In the genomic region with DNA sequence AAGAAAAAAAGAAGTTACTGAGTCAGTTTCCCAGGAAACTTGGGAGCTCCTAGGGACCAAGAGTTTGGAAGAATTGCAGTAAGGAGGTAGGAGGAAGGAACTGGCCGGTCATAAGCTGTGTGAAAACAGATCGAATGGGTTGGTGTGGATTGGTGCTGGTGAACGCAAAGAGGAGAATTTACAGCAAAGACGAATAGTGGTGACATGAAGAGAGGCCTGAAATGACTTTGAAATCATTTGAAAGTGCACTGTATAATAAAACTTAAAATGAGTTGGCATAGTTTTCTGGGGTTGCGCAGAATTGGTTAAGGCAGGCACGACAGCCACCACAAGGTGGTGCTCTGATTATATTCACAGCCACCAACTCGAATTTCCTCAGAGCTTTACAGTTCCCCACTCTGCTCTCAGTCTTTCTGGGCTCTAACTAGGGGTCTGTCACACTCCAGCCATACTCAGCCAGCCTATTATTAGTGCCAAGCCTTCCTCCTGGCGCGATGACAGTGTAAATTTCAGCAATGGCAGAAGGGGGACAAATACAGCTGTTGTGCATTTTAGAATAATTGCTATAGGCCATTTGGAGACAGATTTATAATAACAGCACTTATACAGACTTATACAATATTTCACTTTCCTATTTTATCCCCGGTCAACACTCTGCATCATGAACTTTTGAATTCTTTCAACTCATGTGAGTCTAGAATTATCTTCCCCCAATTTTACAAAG, we compare ENCODE assay signal across 8 cellular contexts. TPM values are rescaled to one million over a fixed set of nuclear protein-coding genes. Genes with fewer than 3 reads are reported as not detected.
DNase-seq lines count a peak whose midpoint lies in the region; ATAC-seq and TF ChIP-seq lines count a peak whose summit lies in the region.

No MANE protein-coding gene starts in this region.

- in situ Hi-C loops in Caki2 (cut with HindIII; ENCODE audit: low pct_unique_long_range_greater_than_20kb, low sequenced_read_pairs) = no loop called here

- no peaks in the 10 kb centered on the region for H3K36me3 Mint-ChIP-seq in GM23338 (ENCODE audit: low read depth)
- no peaks in the 10 kb centered on the region for H3K36me3 Mint-ChIP-seq in activated naive CD4-positive, alpha-beta T cell treated with anti-CD3 and anti-CD28 coated beads, Interleukin-2, amount 10 ng/mL, durations not matched to agents 7 days and 5 days

- TF ChIP-seq POLR2A in heart left ventricle (IDR thresholded peaks at IDR 0.05) = no peak

- DNase-seq in Caki2 (ENCODE audit: low read depth) (peak; percentile 8), GM23338 (ENCODE audit: low spot score) (peak; percentile 77), NCI-H748 treated with DMSO at 0.1 percent for 48 hours (lab: John Stamatoyannopoulos, UW) (peak; percentile 35), heart left ventricle (peak in 2 of 5 donors; percentile 23 to 39), retina (peak; percentile 69)
- DNase-seq in activated naive CD4-positive, alpha-beta T cell treated with anti-CD3 and anti-CD28 coated beads, Interleukin-2, amount 10 ng/mL, durations not matched to agents 7 days and 5 days = peak; percentile 52

- H3F3A ChIP-seq in GM23338 (replicated peaks; ENCODE audit: low read depth) = no peaks in the 10 kb centered on the region

- H3K9me3 Mint-ChIP-seq in GM23338 = no peaks in the 10 kb centered on the region
- no peaks in the 10 kb centered on the region for H3K9me3 Mint-ChIP-seq in activated naive CD4-positive, alpha-beta T cell treated with anti-CD3 and anti-CD28 coated beads, Interleukin-2, amount 10 ng/mL, durations not matched to agents 7 days and 5 days

- CTCF ChIA-PET in activated naive CD4-positive, alpha-beta T cell treated with anti-CD3 and anti-CD28 coated beads, Interleukin-2, amount 10 ng/mL, durations not matched to agents 7 days and 5 days (lab: Charles Lee) = interaction anchor here (0.6 to 7.1 kb wide), 13 partner anchors 10 to 366 kb away, joined by 3 to 150 read pairs (median 5); a partner anchor contains a TSS

- H3K27ac Mint-ChIP-seq in GM23338 = no peak overlapping the region
- no peak overlapping the region for H3K27ac Mint-ChIP-seq in activated naive CD4-positive, alpha-beta T cell treated with anti-CD3 and anti-CD28 coated beads, Interleukin-2, amount 10 ng/mL, durations not matched to agents 7 days and 5 days

- WGBS in heart left ventricle, 4 donors = 26 to 32% (median 31%) methylated on average over 10 of the region's 10 CpGs

- H3K4me3 ChIP-seq in GM23338 (no peak overlapping the region), heart left ventricle (no peak overlapping the region)

- H3K9me3 ChIP-seq in heart left ventricle = no peaks in the 10 kb centered on the region

- H4K20me1 ChIP-seq in GM23338 (replicated peaks; ENCODE audit: insufficient read depth) = no peaks in the 10 kb centered on the region

- ATAC-seq in GM23338 = peak; percentile 91
- ATAC-seq in heart left ventricle = peak; percentile 63 to 74 (median 70)
- no peak for ATAC-seq in HG03045 (IDR thresholded peaks at IDR 0.05; ENCODE audit: unreplicated experiment)
- ATAC-seq in HG03196 (IDR thresholded peaks at IDR 0.05; ENCODE audit: unreplicated experiment) = no peak

- intact Hi-C loops in heart left ventricle (cut with DNase I) = loop anchor here (1.0 to 10.0 kb wide), 8 partner anchors 98 to 366 kb away; no protein-coding TSS in a partner anchor

- H3K4me1 Mint-ChIP-seq in GM23338 = peaks cover 25% of the 10 kb centered on the region
- no peaks in the 10 kb centered on the region for H3K4me1 Mint-ChIP-seq in activated naive CD4-positive, alpha-beta T cell treated with anti-CD3 and anti-CD28 coated beads, Interleukin-2, amount 10 ng/mL, durations not matched to agents 7 days and 5 days

- no peak overlapping the region; the same call in 2 of the 3 replicates for H3K4me3 Mint-ChIP-seq in GM23338
- H3K4me3 Mint-ChIP-seq in activated naive CD4-positive, alpha-beta T cell treated with anti-CD3 and anti-CD28 coated beads, Interleukin-2, amount 10 ng/mL, durations not matched to agents 7 days and 5 days = no peak overlapping the region

- H3K27me3 Mint-ChIP-seq in GM23338 (ENCODE audit: insufficient read depth, low read depth, poor library complexity) = peaks cover 3% of the 10 kb centered on the region
- H3K27me3 Mint-ChIP-seq in activated naive CD4-positive, alpha-beta T cell treated with anti-CD3 and anti-CD28 coated beads, Interleukin-2, amount 10 ng/mL, durations not matched to agents 7 days and 5 days = peaks cover 13% of the 10 kb centered on the region

- no peaks in the 10 kb centered on the region for H3K27me3 ChIP-seq in GM23338 (ENCODE audit: insufficient read depth)
- no peaks in the 10 kb centered on the region for H3K27me3 ChIP-seq in heart left ventricle

- no peaks in the 10 kb centered on the region for H3K9me2 ChIP-seq in GM23338 (ENCODE audit: insufficient read depth)

- H3K27ac ChIP-seq in GM23338 (ENCODE audit: low read depth) = no peak overlapping the region
- no peak overlapping the region for H3K27ac ChIP-seq in heart left ventricle

- H3K36me3 ChIP-seq in GM23338 (ENCODE audit: insufficient read depth) = no peaks in the 10 kb centered on the region
- no peaks in the 10 kb centered on the region for H3K36me3 ChIP-seq in heart left ventricle

- no peak overlapping the region for H2AFZ ChIP-seq in GM23338

- peak; percentile 86 for TF ChIP-seq CTCF in GM23338 (conservative IDR thresholded peaks at IDR 0.05; ENCODE audit: low read depth in 2 of 2)
- peak; percentile 55 to 81 (median 71) for TF ChIP-seq CTCF in heart left ventricle (IDR thresholded peaks at IDR 0.05)

- no peaks in the 10 kb centered on the region for H3K79me2 ChIP-seq in GM23338 (replicated peaks; ENCODE audit: insufficient read depth)

- peak overlapping the region; percentile 46; the same call in 1 of the 2 replicates for H3K4me2 ChIP-seq in GM23338

- H3K4me1 ChIP-seq in GM23338 (ENCODE audit: insufficient read depth) (peaks cover 21% of the 10 kb centered on the region), heart left ventricle (peaks cover 0 to 15% (median 0%) of the 10 kb centered on the region in 12 donors)

RNA-seq across cellular contexts. Expression of a gene that starts 8.3 kb away (rescaled TPM):
- not detected in 2 replicates for total RNA-seq in Caki2 (2014; rRNA removed; shearing (Covaris generic); ENCODE audit: low replicate concordance)
- not detected in 2 replicates for total RNA-seq in GM23338 (2014; rRNA removed; shearing (Covaris generic))
- not detected in 2 replicates for polyA plus RNA-seq in GM23338 (2016; fragmentation: Nextera tagmentation; extraction: Ambion mirVana)
- total RNA-seq in heart left ventricle = not detected
- not detected for polyA plus RNA-seq in heart left ventricle

RNA-seq across cellular contexts. Expression of a gene that starts 20.9 kb away (rescaled TPM):
- total RNA-seq in Caki2 (2014; rRNA removed; shearing (Covaris generic); ENCODE audit: low replicate concordance) = 16.8 and 24.9 TPM in 2 replicates
- total RNA-seq in GM23338 (2014; rRNA removed; shearing (Covaris generic)) = 171 and 215 TPM in 2 replicates
- polyA plus RNA-seq in GM23338 (2016; fragmentation: Nextera tagmentation; extraction: Ambion mirVana) (66.6 and 73.9 TPM in 2 replicates), heart left ventricle (10 to 100 TPM; 28.8 to 86.5 TPM)
- total RNA-seq in heart left ventricle = 100 to 1,000 TPM in 8 of 9 donors, 10 to 100 TPM in 1; 86.7 to 172 (median 124) TPM

Comparison
In these comparisons a context has a peak if more than half of its experiments do, and no peak if none do; other contexts are left out.
1. ATAC-seq: peak in GM23338 (single experiment) and heart left ventricle (4 of 4); none in HG03045 (single experiment) and HG03196 (single experiment).